In genomic region chr11:126253265-126253664, GRCh38 we compare ENCODE assay signal across 11 cellular contexts.
"Had no signal": no experiment of that assay in that cellular context is flagged by ENCODE, and none has a peak within 500 bp of the region (broad histone marks: within the 10 kb centered on the region; RNA-seq: fewer than 3 reads in every experiment).

No MANE protein-coding gene starts in this region.

- FAIRE-seq: H1, H54 had no signal

- H3K4me1 ChIP-seq: HAP-1 had no signal

- DNase-seq: GM23248, GOT3, H7, H9, HCEC 1CT, HFFc6 had no signal

- H3K9ac ChIP-seq: GM23248 had no signal

- H3K9me3 Mint-ChIP-seq: GM23338, H9, HFFc6 had no signal

- H3K4me3 Mint-ChIP-seq: GM23338, H9, HFFc6 had no signal

- H3K9me3 ChIP-seq: HAP-1 had no signal

- H3K4me1 Mint-ChIP-seq: GM23338, H9 had no signal

- H3K27ac ChIP-seq: GM23248 had no signal

- H3K4me2 ChIP-seq: GM23338 had no signal

- H3K4me3 ChIP-seq: GM23248, GM23338, HAP-1 had no signal

- H3K27ac Mint-ChIP-seq: GM23338, H9, HFFc6 had no signal

- ATAC-seq: GM23338, HCT116 had no signal

- H2AFZ ChIP-seq: GM23248, GM23338 had no signal
